In the genomic region with DNA sequence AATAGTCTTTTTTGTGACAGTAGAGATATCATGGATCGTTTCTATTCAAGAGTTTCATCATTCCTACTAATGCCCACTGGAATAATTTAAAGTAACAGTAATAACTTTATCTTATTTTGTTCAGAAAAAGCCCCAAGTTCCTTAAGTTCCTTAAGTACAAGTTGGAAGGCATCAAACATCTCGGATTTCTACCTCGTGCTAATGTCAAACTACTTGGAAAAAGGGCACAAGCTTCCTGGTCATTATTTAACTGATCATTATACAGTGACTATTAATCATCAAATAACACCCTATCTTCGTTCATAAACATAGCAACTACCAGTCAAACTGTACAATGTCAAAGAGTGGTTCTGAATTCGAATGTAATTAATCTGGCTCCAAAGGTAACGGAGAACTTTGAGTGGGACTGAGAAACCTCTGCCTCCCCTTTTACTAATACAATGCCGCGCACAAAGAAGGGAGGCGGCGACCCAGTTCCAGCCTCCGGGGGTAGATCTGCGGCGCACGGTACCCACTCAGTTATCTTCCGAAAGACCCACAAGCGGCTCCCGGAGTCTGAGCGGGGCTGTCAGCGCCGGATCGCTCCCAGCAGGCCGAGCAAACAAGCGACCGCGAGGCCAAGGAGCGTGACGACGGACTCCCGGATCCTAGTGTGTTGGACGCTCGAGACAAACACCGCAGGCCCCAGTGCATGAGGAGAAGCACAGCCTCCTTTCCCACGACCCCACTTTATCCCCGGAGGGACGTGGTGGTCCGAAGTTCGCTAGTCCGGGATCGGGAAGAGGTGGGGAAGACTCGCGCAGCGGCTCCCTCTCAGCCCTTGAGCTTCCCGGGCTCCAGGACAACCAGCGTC, we compare ENCODE assay signal across 2 cellular contexts.
A peak's percentile ranks its signal among the peaks of the same experiment; 100 is the strongest.
TF ChIP-seq lines count a peak whose summit lies in the region.

No MANE protein-coding gene starts in this region.

TF ChIP-seq in WTC11, 78 proteins besides CTCF, POLR2A, EP300 and RAD21 (continued from another document):
- TF ChIP-seq FOXP4 (CRISPR knock-in tag; IDR thresholded peaks at IDR 0.05) (peak; percentile 3; the same call in 1 of the 2 replicates), ZBTB43 (CRISPR knock-in tag; IDR thresholded peaks at IDR 0.05) (0 out of 2 replicates have a peak, but pooled peaks have one; percentile 56), KAT7 (CRISPR knock-in tag; IDR thresholded peaks at IDR 0.05; ENCODE audit: borderline replicate concordance) (0 out of 2 replicates have a peak, but pooled peaks have one; percentile 65)

TF ChIP-seq in HepG2, 621 proteins besides CTCF, POLR2A, EP300 and RAD21 (continued from another document and continues in another):
- TF ChIP-seq ZNF354B (CRISPR knock-in tag; IDR thresholded peaks at IDR 0.05) (no peak), ZFP36L1 (CRISPR knock-in tag; IDR thresholded peaks at IDR 0.05) (no peak), ETV5 (CRISPR knock-in tag; IDR thresholded peaks at IDR 0.05; ENCODE audit: borderline replicate concordance) (no peak; the same call in 1 of the 2 replicates), ZSCAN22 (CRISPR knock-in tag; IDR thresholded peaks at IDR 0.05) (no peak), TBL1XR1 (IDR thresholded peaks at IDR 0.05; ENCODE audit: borderline replicate concordance, low read length, partially characterized antibody) (no peak), ZNF30 (CRISPR knock-in tag; IDR thresholded peaks at IDR 0.05) (no peak), ERF (CRISPR knock-in tag; IDR thresholded peaks at IDR 0.05) (no peak), ZNF282 (IDR thresholded peaks at IDR 0.05; ENCODE audit: partially characterized antibody) (no peak), ZC3H4 (CRISPR knock-in tag; IDR thresholded peaks at IDR 0.05; ENCODE audit: borderline replicate concordance) (no peak), TMF1 (CRISPR knock-in tag; IDR thresholded peaks at IDR 0.05; ENCODE audit: low read depth) (peak; percentile 71; the same call in 1 of the 2 replicates), ATF2 (CRISPR knock-in tag; IDR thresholded peaks at IDR 0.05) (no peak), ZBTB7B (CRISPR knock-in tag; IDR thresholded peaks at IDR 0.05) (peak; percentile 84; the same call in 1 of the 2 replicates), FOSL2 (CRISPR knock-in tag; IDR thresholded peaks at IDR 0.05) (no peak), JARID2 (CRISPR knock-in tag; IDR thresholded peaks at IDR 0.05; ENCODE audit: insufficient replicate concordance) (no peak), TOE1 (CRISPR knock-in tag; IDR thresholded peaks at IDR 0.05) (no peak), REPIN1 (CRISPR knock-in tag; IDR thresholded peaks at IDR 0.05; ENCODE audit: borderline replicate concordance, low read depth) (no peak), KDM3A (CRISPR knock-in tag; IDR thresholded peaks at IDR 0.05; ENCODE audit: low read depth) (no peak), SSRP1 (CRISPR knock-in tag; IDR thresholded peaks at IDR 0.05) (no peak), KDM4B (CRISPR knock-in tag; IDR thresholded peaks at IDR 0.05) (no peak), CBX1 (IDR thresholded peaks at IDR 0.05; ENCODE audit: low read depth) (no peak), NFRKB (IDR thresholded peaks at IDR 0.05) (no peak), ZNF44 (CRISPR knock-in tag; IDR thresholded peaks at IDR 0.05) (no peak), MAZ (IDR thresholded peaks at IDR 0.05; ENCODE audit: borderline replicate concordance, low read depth, low read length) (0 out of 2 replicates have a peak, but pooled peaks have one; percentile 30), MAZ (CRISPR knock-in tag; IDR thresholded peaks at IDR 0.05; ENCODE audit: low read depth) (peak; percentile 27; the same call in 1 of the 2 replicates), ZNF766 (CRISPR knock-in tag; IDR thresholded peaks at IDR 0.05; ENCODE audit: borderline replicate concordance) (0 out of 2 replicates have a peak, but pooled peaks have one; percentile 80), PTBP1 (IDR thresholded peaks at IDR 0.05; ENCODE audit: low read depth, low read length, poor library complexity, severe bottlenecking) (no peak), ISL2 (CRISPR knock-in tag; IDR thresholded peaks at IDR 0.05) (no peak), RORA (CRISPR knock-in tag; IDR thresholded peaks at IDR 0.05) (no peak), ZNF562 (CRISPR knock-in tag; IDR thresholded peaks at IDR 0.05; ENCODE audit: borderline replicate concordance) (no peak), EEA1 (CRISPR knock-in tag; IDR thresholded peaks at IDR 0.05; ENCODE audit: borderline replicate concordance) (peak; percentile 86; the same call in 1 of the 2 replicates), SAFB2 (CRISPR knock-in tag; IDR thresholded peaks at IDR 0.05; ENCODE audit: borderline replicate concordance, low read depth) (no peak), RFX5 (IDR thresholded peaks at IDR 0.05; ENCODE audit: low read depth, low read length) (no peak), PAXIP1 (CRISPR knock-in tag; conservative IDR thresholded peaks at IDR 0.05) (no peak), RARG (CRISPR knock-in tag; IDR thresholded peaks at IDR 0.05; ENCODE audit: low read depth) (no peak), ZNF556 (CRISPR knock-in tag; IDR thresholded peaks at IDR 0.05; ENCODE audit: borderline replicate concordance) (0 out of 2 replicates have a peak, but pooled peaks have one; percentile 16), HNF4A (CRISPR knock-in tag; IDR thresholded peaks at IDR 0.05) (no peak; the same call in 1 of the 2 replicates), ZNF770 (CRISPR knock-in tag; IDR thresholded peaks at IDR 0.05) (peak; percentile 37), ZNF749 (CRISPR knock-in tag; IDR thresholded peaks at IDR 0.05; ENCODE audit: borderline replicate concordance) (no peak), ZNF232 (CRISPR knock-in tag; IDR thresholded peaks at IDR 0.05; ENCODE audit: borderline replicate concordance) (no peak), PPARG (CRISPR knock-in tag; conservative IDR thresholded peaks at IDR 0.05) (no peak), E2F1 (CRISPR knock-in tag; IDR thresholded peaks at IDR 0.05) (no peak)
- TF ChIP-seq, protein P1, sequence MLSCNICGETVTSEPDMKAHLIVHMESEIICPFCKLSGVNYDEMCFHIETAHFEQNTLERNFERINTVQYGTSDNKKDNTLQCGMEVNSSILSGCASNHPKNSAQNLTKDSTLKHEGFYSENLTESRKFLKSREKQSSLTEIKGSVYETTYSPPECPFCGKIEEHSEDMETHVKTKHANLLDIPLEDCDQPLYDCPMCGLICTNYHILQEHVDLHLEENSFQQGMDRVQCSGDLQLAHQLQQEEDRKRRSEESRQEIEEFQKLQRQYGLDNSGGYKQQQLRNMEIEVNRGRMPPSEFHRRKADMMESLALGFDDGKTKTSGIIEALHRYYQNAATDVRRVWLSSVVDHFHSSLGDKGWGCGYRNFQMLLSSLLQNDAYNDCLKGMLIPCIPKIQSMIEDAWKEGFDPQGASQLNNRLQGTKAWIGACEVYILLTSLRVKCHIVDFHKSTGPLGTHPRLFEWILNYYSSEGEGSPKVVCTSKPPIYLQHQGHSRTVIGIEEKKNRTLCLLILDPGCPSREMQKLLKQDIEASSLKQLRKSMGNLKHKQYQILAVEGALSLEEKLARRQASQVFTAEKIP (CRISPR knock-in tag; IDR thresholded peaks at IDR 0.05; ENCODE audit: borderline replicate concordance), result no peak
- TF ChIP-seq, protein P2, sequence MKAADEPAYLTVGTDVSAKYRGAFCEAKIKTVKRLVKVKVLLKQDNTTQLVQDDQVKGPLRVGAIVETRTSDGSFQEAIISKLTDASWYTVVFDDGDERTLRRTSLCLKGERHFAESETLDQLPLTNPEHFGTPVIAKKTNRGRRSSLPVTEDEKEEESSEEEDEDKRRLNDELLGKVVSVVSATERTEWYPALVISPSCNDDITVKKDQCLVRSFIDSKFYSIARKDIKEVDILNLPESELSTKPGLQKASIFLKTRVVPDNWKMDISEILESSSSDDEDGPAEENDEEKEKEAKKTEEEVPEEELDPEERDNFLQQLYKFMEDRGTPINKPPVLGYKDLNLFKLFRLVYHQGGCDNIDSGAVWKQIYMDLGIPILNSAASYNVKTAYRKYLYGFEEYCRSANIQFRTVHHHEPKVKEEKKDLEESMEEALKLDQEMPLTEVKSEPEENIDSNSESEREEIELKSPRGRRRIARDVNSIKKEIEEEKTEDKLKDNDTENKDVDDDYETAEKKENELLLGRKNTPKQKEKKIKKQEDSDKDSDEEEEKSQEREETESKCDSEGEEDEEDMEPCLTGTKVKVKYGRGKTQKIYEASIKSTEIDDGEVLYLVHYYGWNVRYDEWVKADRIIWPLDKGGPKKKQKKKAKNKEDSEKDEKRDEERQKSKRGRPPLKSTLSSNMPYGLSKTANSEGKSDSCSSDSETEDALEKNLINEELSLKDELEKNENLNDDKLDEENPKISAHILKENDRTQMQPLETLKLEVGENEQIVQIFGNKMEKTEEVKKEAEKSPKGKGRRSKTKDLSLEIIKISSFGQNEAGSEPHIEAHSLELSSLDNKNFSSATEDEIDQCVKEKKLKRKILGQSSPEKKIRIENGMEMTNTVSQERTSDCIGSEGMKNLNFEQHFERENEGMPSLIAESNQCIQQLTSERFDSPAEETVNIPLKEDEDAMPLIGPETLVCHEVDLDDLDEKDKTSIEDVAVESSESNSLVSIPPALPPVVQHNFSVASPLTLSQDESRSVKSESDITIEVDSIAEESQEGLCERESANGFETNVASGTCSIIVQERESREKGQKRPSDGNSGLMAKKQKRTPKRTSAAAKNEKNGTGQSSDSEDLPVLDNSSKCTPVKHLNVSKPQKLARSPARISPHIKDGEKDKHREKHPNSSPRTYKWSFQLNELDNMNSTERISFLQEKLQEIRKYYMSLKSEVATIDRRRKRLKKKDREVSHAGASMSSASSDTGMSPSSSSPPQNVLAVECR (CRISPR knock-in tag; IDR thresholded peaks at IDR 0.05; ENCODE audit: borderline replicate concordance), result peak; percentile 96
- TF ChIP-seq, protein P3, sequence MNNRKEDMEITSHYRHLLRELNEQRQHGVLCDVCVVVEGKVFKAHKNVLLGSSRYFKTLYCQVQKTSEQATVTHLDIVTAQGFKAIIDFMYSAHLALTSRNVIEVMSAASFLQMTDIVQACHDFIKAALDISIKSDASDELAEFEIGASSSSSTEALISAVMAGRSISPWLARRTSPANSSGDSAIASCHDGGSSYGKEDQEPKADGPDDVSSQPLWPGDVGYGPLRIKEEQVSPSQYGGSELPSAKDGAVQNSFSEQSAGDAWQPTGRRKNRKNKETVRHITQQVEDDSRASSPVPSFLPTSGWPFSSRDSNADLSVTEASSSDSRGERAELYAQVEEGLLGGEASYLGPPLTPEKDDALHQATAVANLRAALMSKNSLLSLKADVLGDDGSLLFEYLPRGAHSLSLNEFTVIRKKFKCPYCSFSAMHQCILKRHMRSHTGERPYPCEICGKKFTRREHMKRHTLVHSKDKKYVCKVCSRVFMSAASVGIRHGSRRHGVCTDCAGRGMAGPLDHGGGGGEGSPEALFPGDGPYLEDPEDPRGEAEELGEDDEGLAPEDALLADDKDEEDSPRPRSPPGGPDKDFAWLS (CRISPR knock-in tag; IDR thresholded peaks at IDR 0.05; ENCODE audit: borderline replicate concordance), result no peak
